1 cellular context compared by ENCODE assay signal in genomic region chr16:3348547-3349167, GRCh38.
TF ChIP-seq lines count a peak whose summit lies in the region.

No MANE protein-coding gene starts in this region.

TF ChIP-seq in K562, 482 proteins besides CTCF, POLR2A, EP300 and RAD21 (continued from another document and continues in another):
- TF ChIP-seq, protein P1, sequence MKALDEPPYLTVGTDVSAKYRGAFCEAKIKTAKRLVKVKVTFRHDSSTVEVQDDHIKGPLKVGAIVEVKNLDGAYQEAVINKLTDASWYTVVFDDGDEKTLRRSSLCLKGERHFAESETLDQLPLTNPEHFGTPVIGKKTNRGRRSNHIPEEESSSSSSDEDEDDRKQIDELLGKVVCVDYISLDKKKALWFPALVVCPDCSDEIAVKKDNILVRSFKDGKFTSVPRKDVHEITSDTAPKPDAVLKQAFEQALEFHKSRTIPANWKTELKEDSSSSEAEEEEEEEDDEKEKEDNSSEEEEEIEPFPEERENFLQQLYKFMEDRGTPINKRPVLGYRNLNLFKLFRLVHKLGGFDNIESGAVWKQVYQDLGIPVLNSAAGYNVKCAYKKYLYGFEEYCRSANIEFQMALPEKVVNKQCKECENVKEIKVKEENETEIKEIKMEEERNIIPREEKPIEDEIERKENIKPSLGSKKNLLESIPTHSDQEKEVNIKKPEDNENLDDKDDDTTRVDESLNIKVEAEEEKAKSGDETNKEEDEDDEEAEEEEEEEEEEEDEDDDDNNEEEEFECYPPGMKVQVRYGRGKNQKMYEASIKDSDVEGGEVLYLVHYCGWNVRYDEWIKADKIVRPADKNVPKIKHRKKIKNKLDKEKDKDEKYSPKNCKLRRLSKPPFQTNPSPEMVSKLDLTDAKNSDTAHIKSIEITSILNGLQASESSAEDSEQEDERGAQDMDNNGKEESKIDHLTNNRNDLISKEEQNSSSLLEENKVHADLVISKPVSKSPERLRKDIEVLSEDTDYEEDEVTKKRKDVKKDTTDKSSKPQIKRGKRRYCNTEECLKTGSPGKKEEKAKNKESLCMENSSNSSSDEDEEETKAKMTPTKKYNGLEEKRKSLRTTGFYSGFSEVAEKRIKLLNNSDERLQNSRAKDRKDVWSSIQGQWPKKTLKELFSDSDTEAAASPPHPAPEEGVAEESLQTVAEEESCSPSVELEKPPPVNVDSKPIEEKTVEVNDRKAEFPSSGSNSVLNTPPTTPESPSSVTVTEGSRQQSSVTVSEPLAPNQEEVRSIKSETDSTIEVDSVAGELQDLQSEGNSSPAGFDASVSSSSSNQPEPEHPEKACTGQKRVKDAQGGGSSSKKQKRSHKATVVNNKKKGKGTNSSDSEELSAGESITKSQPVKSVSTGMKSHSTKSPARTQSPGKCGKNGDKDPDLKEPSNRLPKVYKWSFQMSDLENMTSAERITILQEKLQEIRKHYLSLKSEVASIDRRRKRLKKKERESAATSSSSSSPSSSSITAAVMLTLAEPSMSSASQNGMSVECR (CRISPR knock-in tag; IDR thresholded peaks at IDR 0.05) = no peak
- TF ChIP-seq, protein P2, sequence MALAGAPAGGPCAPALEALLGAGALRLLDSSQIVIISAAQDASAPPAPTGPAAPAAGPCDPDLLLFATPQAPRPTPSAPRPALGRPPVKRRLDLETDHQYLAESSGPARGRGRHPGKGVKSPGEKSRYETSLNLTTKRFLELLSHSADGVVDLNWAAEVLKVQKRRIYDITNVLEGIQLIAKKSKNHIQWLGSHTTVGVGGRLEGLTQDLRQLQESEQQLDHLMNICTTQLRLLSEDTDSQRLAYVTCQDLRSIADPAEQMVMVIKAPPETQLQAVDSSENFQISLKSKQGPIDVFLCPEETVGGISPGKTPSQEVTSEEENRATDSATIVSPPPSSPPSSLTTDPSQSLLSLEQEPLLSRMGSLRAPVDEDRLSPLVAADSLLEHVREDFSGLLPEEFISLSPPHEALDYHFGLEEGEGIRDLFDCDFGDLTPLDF (CRISPR knock-in tag; IDR thresholded peaks at IDR 0.05) = no peak
- TF ChIP-seq SMARCE1 (IDR thresholded peaks at IDR 0.05) = peak; percentile 93
- TF ChIP-seq ZNF121 (CRISPR knock-in tag; conservative IDR thresholded peaks at IDR 0.05) = no peak
- TF ChIP-seq SMARCA4 (IDR thresholded peaks at IDR 0.05) = peak; percentile 87
- TF ChIP-seq MECOM (CRISPR knock-in tag; IDR thresholded peaks at IDR 0.05) = no peak
- TF ChIP-seq ZFPM2 (CRISPR knock-in tag; IDR thresholded peaks at IDR 0.05) = no peak
- TF ChIP-seq POLR2B (IDR thresholded peaks at IDR 0.05; ENCODE audit: low read depth, partially characterized antibody) = no peak
- no peak for TF ChIP-seq RBM22 (IDR thresholded peaks at IDR 0.05; ENCODE audit: low read depth, low read length, poor library complexity, severe bottlenecking)
- TF ChIP-seq AFF1 (IDR thresholded peaks at IDR 0.05; ENCODE audit: low read depth in 1 of 2, partially characterized antibody in 2 of 2) = peak in 1 of 2 experiments; percentile 85
- peak; percentile 50; the same call in 1 of the 2 replicates for TF ChIP-seq NR2C1 (IDR thresholded peaks at IDR 0.05)
- TF ChIP-seq NR2C1 (tag; IDR thresholded peaks at IDR 0.05) = peak; percentile 55; the same call in 1 of the 2 replicates
- no peak for TF ChIP-seq ILK (tag; IDR thresholded peaks at IDR 0.05; ENCODE audit: borderline replicate concordance, low read depth)
- TF ChIP-seq, protein P3, sequence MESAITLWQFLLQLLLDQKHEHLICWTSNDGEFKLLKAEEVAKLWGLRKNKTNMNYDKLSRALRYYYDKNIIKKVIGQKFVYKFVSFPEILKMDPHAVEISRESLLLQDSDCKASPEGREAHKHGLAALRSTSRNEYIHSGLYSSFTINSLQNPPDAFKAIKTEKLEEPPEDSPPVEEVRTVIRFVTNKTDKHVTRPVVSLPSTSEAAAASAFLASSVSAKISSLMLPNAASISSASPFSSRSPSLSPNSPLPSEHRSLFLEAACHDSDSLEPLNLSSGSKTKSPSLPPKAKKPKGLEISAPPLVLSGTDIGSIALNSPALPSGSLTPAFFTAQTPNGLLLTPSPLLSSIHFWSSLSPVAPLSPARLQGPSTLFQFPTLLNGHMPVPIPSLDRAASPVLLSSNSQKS (CRISPR knock-in tag; IDR thresholded peaks at IDR 0.05) = no peak
- TF ChIP-seq ZNF785 (CRISPR knock-in tag; IDR thresholded peaks at IDR 0.05) = no peak
- TF ChIP-seq ZFX (CRISPR knock-in tag; IDR thresholded peaks at IDR 0.05) = no peak; the same call in 1 of the 2 replicates
- no peak for TF ChIP-seq DIDO1 (tag; IDR thresholded peaks at IDR 0.05; ENCODE audit: low read depth)
- no peak for TF ChIP-seq ZBTB9 (CRISPR knock-in tag; IDR thresholded peaks at IDR 0.05)
- TF ChIP-seq, protein P4, sequence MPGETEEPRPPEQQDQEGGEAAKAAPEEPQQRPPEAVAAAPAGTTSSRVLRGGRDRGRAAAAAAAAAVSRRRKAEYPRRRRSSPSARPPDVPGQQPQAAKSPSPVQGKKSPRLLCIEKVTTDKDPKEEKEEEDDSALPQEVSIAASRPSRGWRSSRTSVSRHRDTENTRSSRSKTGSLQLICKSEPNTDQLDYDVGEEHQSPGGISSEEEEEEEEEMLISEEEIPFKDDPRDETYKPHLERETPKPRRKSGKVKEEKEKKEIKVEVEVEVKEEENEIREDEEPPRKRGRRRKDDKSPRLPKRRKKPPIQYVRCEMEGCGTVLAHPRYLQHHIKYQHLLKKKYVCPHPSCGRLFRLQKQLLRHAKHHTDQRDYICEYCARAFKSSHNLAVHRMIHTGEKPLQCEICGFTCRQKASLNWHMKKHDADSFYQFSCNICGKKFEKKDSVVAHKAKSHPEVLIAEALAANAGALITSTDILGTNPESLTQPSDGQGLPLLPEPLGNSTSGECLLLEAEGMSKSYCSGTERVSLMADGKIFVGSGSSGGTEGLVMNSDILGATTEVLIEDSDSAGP (CRISPR knock-in tag; IDR thresholded peaks at IDR 0.05) = no peak
- peak; percentile 80; the same call in 1 of the 2 replicates for TF ChIP-seq RUNX1 (IDR thresholded peaks at IDR 0.05; ENCODE audit: low read depth)
- TF ChIP-seq POLR2AphosphoS5 (IDR thresholded peaks at IDR 0.05; ENCODE audit: control insufficient read depth, insufficient read depth, low read depth, low read length) = peak; percentile 85
- TF ChIP-seq CBX3 (IDR thresholded peaks at IDR 0.05; ENCODE audit: borderline replicate concordance in 1 of 2, low read length in 2 of 2) = 0 out of 3 replicates have a peak, but pooled peaks of 1 of the 2 experiments have one; percentile 55
- TF ChIP-seq, protein P5, sequence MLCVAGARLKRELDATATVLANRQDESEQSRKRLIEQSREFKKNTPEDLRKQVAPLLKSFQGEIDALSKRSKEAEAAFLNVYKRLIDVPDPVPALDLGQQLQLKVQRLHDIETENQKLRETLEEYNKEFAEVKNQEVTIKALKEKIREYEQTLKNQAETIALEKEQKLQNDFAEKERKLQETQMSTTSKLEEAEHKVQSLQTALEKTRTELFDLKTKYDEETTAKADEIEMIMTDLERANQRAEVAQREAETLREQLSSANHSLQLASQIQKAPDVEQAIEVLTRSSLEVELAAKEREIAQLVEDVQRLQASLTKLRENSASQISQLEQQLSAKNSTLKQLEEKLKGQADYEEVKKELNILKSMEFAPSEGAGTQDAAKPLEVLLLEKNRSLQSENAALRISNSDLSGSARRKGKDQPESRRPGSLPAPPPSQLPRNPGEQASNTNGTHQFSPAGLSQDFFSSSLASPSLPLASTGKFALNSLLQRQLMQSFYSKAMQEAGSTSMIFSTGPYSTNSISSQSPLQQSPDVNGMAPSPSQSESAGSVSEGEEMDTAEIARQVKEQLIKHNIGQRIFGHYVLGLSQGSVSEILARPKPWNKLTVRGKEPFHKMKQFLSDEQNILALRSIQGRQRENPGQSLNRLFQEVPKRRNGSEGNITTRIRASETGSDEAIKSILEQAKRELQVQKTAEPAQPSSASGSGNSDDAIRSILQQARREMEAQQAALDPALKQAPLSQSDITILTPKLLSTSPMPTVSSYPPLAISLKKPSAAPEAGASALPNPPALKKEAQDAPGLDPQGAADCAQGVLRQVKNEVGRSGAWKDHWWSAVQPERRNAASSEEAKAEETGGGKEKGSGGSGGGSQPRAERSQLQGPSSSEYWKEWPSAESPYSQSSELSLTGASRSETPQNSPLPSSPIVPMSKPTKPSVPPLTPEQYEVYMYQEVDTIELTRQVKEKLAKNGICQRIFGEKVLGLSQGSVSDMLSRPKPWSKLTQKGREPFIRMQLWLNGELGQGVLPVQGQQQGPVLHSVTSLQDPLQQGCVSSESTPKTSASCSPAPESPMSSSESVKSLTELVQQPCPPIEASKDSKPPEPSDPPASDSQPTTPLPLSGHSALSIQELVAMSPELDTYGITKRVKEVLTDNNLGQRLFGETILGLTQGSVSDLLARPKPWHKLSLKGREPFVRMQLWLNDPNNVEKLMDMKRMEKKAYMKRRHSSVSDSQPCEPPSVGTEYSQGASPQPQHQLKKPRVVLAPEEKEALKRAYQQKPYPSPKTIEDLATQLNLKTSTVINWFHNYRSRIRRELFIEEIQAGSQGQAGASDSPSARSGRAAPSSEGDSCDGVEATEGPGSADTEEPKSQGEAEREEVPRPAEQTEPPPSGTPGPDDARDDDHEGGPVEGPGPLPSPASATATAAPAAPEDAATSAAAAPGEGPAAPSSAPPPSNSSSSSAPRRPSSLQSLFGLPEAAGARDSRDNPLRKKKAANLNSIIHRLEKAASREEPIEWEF (CRISPR knock-in tag; IDR thresholded peaks at IDR 0.05) = peak; percentile 17; the same call in 1 of the 2 replicates
- no peak for TF ChIP-seq ZNF134 (CRISPR knock-in tag; conservative IDR thresholded peaks at IDR 0.05)
- TF ChIP-seq SRF (CRISPR knock-in tag; IDR thresholded peaks at IDR 0.05) = 0 out of 4 replicates have a peak, but pooled peaks of 1 of the 2 experiments have one; percentile 48
- TF ChIP-seq ASH1L (IDR thresholded peaks at IDR 0.05; ENCODE audit: borderline replicate concordance, low read depth, partially characterized antibody) = no peak
- no peak for TF ChIP-seq ZNF253 (CRISPR knock-in tag; conservative IDR thresholded peaks at IDR 0.05)
- TF ChIP-seq BDP1 (IDR thresholded peaks at IDR 0.05; ENCODE audit: insufficient read depth, insufficient read length) = no peak
- TF ChIP-seq, protein P6, sequence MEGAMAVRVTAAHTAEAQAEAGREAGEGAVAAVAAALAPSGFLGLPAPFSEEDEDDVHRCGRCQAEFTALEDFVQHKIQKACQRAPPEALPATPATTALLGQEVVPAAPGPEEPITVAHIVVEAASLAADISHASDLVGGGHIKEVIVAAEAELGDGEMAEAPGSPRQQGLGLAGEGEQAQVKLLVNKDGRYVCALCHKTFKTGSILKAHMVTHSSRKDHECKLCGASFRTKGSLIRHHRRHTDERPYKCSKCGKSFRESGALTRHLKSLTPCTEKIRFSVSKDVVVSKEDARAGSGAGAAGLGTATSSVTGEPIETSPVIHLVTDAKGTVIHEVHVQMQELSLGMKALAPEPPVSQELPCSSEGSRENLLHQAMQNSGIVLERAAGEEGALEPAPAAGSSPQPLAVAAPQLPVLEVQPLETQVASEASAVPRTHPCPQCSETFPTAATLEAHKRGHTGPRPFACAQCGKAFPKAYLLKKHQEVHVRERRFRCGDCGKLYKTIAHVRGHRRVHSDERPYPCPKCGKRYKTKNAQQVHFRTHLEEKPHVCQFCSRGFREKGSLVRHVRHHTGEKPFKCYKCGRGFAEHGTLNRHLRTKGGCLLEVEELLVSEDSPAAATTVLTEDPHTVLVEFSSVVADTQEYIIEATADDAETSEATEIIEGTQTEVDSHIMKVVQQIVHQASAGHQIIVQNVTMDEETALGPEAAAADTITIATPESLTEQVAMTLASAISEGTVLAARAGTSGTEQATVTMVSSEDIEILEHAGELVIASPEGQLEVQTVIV (CRISPR knock-in tag; IDR thresholded peaks at IDR 0.05; ENCODE audit: borderline replicate concordance) = no peak
- no peak for TF ChIP-seq ZZZ3 (IDR thresholded peaks at IDR 0.05)
- TF ChIP-seq BHLHE40 (IDR thresholded peaks at IDR 0.05; ENCODE audit: low read length) = peak; percentile 98
- TF ChIP-seq SMAD4 (CRISPR knock-in tag; conservative IDR thresholded peaks at IDR 0.05) = peak; percentile 78
- TF ChIP-seq COPS2 (conservative IDR thresholded peaks at IDR 0.05) = no peak
- peak; percentile 97 for TF ChIP-seq CTBP1 (IDR thresholded peaks at IDR 0.05; ENCODE audit: borderline replicate concordance)
- TF ChIP-seq, protein P7, sequence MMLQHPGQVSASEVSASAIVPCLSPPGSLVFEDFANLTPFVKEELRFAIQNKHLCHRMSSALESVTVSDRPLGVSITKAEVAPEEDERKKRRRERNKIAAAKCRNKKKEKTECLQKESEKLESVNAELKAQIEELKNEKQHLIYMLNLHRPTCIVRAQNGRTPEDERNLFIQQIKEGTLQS (IDR thresholded peaks at IDR 0.05) = peak; percentile 71
- TF ChIP-seq, protein P7 (CRISPR knock-in tag; conservative IDR thresholded peaks at IDR 0.05) = no peak
- TF ChIP-seq OTX1 (CRISPR knock-in tag; IDR thresholded peaks at IDR 0.05) = no peak
- TF ChIP-seq DACH1 (IDR thresholded peaks at IDR 0.05; ENCODE audit: partially characterized antibody) = no peak
